36 cellular contexts compared by ENCODE assay signal in genomic region chr3:51897391-51897790, GRCh38. TPM values are rescaled to one million over a fixed set of nuclear protein-coding genes. Genes with fewer than 3 reads are reported as not detected.
"Had no signal": no experiment of that assay in that cellular context is flagged by ENCODE, and none has a peak within 500 bp of the region (broad histone marks: within the 10 kb centered on the region; RNA-seq: fewer than 3 reads in every experiment).

No MANE protein-coding gene starts in this region.

- H3K4me1 ChIP-seq: esophagus squamous epithelium, gastroesophageal sphincter, heart right ventricle had no signal

- H3K27ac Mint-ChIP-seq: activated CD4-positive, alpha-beta memory T cell treated with anti-CD3 and anti-CD28 coated beads for 36 hours; activated CD4-positive, alpha-beta T cell treated with anti-CD3 and anti-CD28 coated beads for 36 hours; activated CD4-positive, alpha-beta T cell treated with anti-CD3 and anti-CD28 coated beads, Interleukin-2, amount 10 ng/mL, durations not matched to agents 24 days and 14 days; activated CD8-positive, alpha-beta T cell treated with anti-CD3 and anti-CD28 coated beads, Interleukin-2, amount 10 ng/mL, durations not matched to agents 7 days and 5 days; activated naive CD8-positive, alpha-beta T cell; activated T-cell treated with anti-CD3 and anti-CD28 coated beads, Interleukin-2, amount 50 U/mL, for 24 hours; activated T-cell treated with anti-CD3 and anti-CD28 coated beads, Interleukin-2, amount 50 U/mL, for 72 hours; dendritic cell treated with granulocyte-macrophage colony-stimulating factor and Interleukin-4, amounts not matched to agents 40 ng/mL and 50 ng/mL, for 4 days had no signal

- H3K36me3 ChIP-seq: brain microvascular endothelial cell, esophagus squamous epithelium, gastroesophageal sphincter, heart right ventricle had no signal

- H3K27me3 ChIP-seq: brain microvascular endothelial cell had no signal

- FAIRE-seq: astrocyte, bronchial epithelial cell had no signal

- H3K36me3 Mint-ChIP-seq: activated CD4-positive, alpha-beta memory T cell treated with anti-CD3 and anti-CD28 coated beads for 36 hours; activated CD8-positive, alpha-beta memory T cell treated with anti-CD3 and anti-CD28 coated beads, Interleukin-2, amount 10 ng/mL, durations not matched to agents 7 days and 5 days; activated naive CD8-positive, alpha-beta T cell had no signal

- H3K4me1 Mint-ChIP-seq: activated CD4-positive, alpha-beta T cell treated with anti-CD3 and anti-CD28 coated beads, Interleukin-2, amount 10 ng/mL, durations not matched to agents 24 days and 14 days had no signal

- ATAC-seq: activated CD4-positive, alpha-beta T cell treated with anti-CD3 and anti-CD28 coated beads for 36 hours; activated CD8-positive, alpha-beta memory T cell treated with anti-CD3 and anti-CD28 coated beads, Interleukin-2, amount 10 ng/mL, durations not matched to agents 7 days and 5 days; activated CD8-positive, alpha-beta T cell treated with anti-CD3 and anti-CD28 coated beads, Interleukin-2, amount 10 ng/mL, durations not matched to agents 7 days and 5 days; activated T-cell treated with anti-CD3 and anti-CD28 coated beads, Interleukin-2, amount 50 U/mL, for 72 hours; gastroesophageal sphincter; heart right ventricle had no signal

- DNase-seq: activated CD4-positive, alpha-beta memory T cell treated with anti-CD3 and anti-CD28 coated beads for 36 hours; activated CD4-positive, alpha-beta T cell treated with anti-CD3 and anti-CD28 coated beads for 36 hours; activated CD4-positive, alpha-beta T cell treated with anti-CD3 and anti-CD28 coated beads, Interleukin-2, amount 10 ng/mL, durations not matched to agents 24 days and 14 days; activated CD4-positive, CD25-positive, alpha-beta regulatory T cell; activated CD4-positive, CD25-positive, alpha-beta regulatory T cell treated with anti-CD3 and anti-CD28 coated beads, Interleukin-2, amount 50 U/mL, for 72 hours; activated CD8-positive, alpha-beta memory T cell treated with anti-CD3 and anti-CD28 coated beads, Interleukin-2, amount 50 U/mL, for 4 hours; activated CD8-positive, alpha-beta T cell treated with anti-CD3 and anti-CD28 coated beads, Interleukin-2, amount 10 ng/mL, durations not matched to agents 7 days and 5 days; activated effector memory CD4-positive, alpha-beta T cell treated with Interleukin-2 at 50 U/mL for 16 hours; activated gamma-delta T cell treated with Interleukin-2 at 50 U/mL for 16 hours; activated naive CD4-positive, alpha-beta T cell treated with anti-CD3 and anti-CD28 coated beads, Interleukin-2, amount 50 U/mL, for 16 hours; activated naive CD4-positive, alpha-beta T cell treated with Interleukin-2 at 50 U/mL for 16 hours; activated T-cell treated with anti-CD3 and anti-CD28 coated beads, Interleukin-2, amount 50 U/mL, for 24 hours; activated T-cell treated with anti-CD3 and anti-CD28 coated beads, Interleukin-2, amount 50 U/mL, for 72 hours; amniotic stem cell; anterior cingulate cortex; brain microvascular endothelial cell; effector CD4-positive, alpha-beta T cell; erythroblast; esophagus squamous epithelium; foreskin melanocyte; heart right ventricle; T-helper 2 cell had no signal

- H3K9me3 Mint-ChIP-seq: activated CD4-positive, alpha-beta memory T cell treated with anti-CD3 and anti-CD28 coated beads for 36 hours; activated CD4-positive, alpha-beta T cell treated with anti-CD3 and anti-CD28 coated beads, Interleukin-2, amount 10 ng/mL, durations not matched to agents 24 days and 14 days; activated T-cell treated with anti-CD3 and anti-CD28 coated beads, Interleukin-2, amount 50 U/mL, for 24 hours; activated T-cell treated with anti-CD3 and anti-CD28 coated beads, Interleukin-2, amount 50 U/mL, for 72 hours; dendritic cell treated with granulocyte-macrophage colony-stimulating factor and Interleukin-4, amounts not matched to agents 40 ng/mL and 50 ng/mL, for 4 days had no signal

- H3K4me3 Mint-ChIP-seq: activated CD4-positive, alpha-beta memory T cell treated with anti-CD3 and anti-CD28 coated beads for 36 hours; activated CD4-positive, alpha-beta T cell treated with anti-CD3 and anti-CD28 coated beads for 36 hours; activated CD4-positive, alpha-beta T cell treated with anti-CD3 and anti-CD28 coated beads, Interleukin-2, amount 10 ng/mL, durations not matched to agents 24 days and 14 days; activated CD8-positive, alpha-beta memory T cell treated with anti-CD3 and anti-CD28 coated beads, Interleukin-2, amount 10 ng/mL, durations not matched to agents 7 days and 5 days; activated CD8-positive, alpha-beta T cell treated with anti-CD3 and anti-CD28 coated beads, Interleukin-2, amount 10 ng/mL, durations not matched to agents 7 days and 5 days; activated naive CD8-positive, alpha-beta T cell; activated T-cell treated with anti-CD3 and anti-CD28 coated beads, Interleukin-2, amount 50 U/mL, for 24 hours; activated T-cell treated with anti-CD3 and anti-CD28 coated beads, Interleukin-2, amount 50 U/mL, for 72 hours; dendritic cell treated with granulocyte-macrophage colony-stimulating factor and Interleukin-4, amounts not matched to agents 40 ng/mL and 50 ng/mL, for 4 days had no signal

- H3K9me3 ChIP-seq: esophagus squamous epithelium, gastroesophageal sphincter, heart right ventricle had no signal

- H3K4me3 ChIP-seq: coronary artery, esophagus squamous epithelium, gastroesophageal sphincter, heart right ventricle had no signal

- H3K27ac ChIP-seq: brain microvascular endothelial cell, coronary artery, esophagus squamous epithelium, gastroesophageal sphincter, heart right ventricle had no signal

RNA-seq across cellular contexts. Expression of gene IQCF1, which starts 5.8 kb away (rescaled TPM):
- total RNA-seq: activated CD4-positive, alpha-beta memory T cell treated with anti-CD3 and anti-CD28 coated beads for 36 hours; activated CD4-positive, alpha-beta T cell treated with anti-CD3 and anti-CD28 coated beads for 36 hours; activated CD4-positive, alpha-beta T cell treated with anti-CD3 and anti-CD28 coated beads, Interleukin-2, amount 10 ng/mL, durations not matched to agents 24 days and 14 days; activated CD8-positive, alpha-beta memory T cell treated with anti-CD3 and anti-CD28 coated beads for 36 hours; activated CD8-positive, alpha-beta memory T cell treated with anti-CD3 and anti-CD28 coated beads, Interleukin-2, amount 10 ng/mL, durations not matched to agents 7 days and 5 days; activated CD8-positive, alpha-beta T cell treated with anti-CD3 and anti-CD28 coated beads, Interleukin-2, amount 10 ng/mL, durations not matched to agents 7 days and 5 days; activated T-cell treated with anti-CD3 and anti-CD28 coated beads, Interleukin-2, amount 50 U/mL, for 72 hours; astrocyte; bronchial epithelial cell; cardiac septum; esophagus squamous epithelium; fibroblast of lung; fibroblast of villous mesenchyme; gastroesophageal sphincter; glomerular endothelial cell; heart right ventricle; T-helper 1 cell treated with Interleukin-12 subunit alpha and Interleukin-12 subunit beta and Interleukin-4 antibody, amounts not matched to agents 30 ng/mL and 1 ng/mL, for 36 hours had no signal
- polyA plus RNA-seq: adipose tissue, fibroblast of lung, heart right ventricle had no signal

RNA-seq across cellular contexts. Expression of gene IQCF5, which starts 22.0 kb away (rescaled TPM):
- total RNA-seq: activated CD4-positive, alpha-beta memory T cell treated with anti-CD3 and anti-CD28 coated beads for 36 hours; activated CD4-positive, alpha-beta T cell treated with anti-CD3 and anti-CD28 coated beads for 36 hours; activated CD4-positive, alpha-beta T cell treated with anti-CD3 and anti-CD28 coated beads, Interleukin-2, amount 10 ng/mL, durations not matched to agents 24 days and 14 days; activated CD8-positive, alpha-beta memory T cell treated with anti-CD3 and anti-CD28 coated beads for 36 hours; activated CD8-positive, alpha-beta memory T cell treated with anti-CD3 and anti-CD28 coated beads, Interleukin-2, amount 10 ng/mL, durations not matched to agents 7 days and 5 days; activated CD8-positive, alpha-beta T cell treated with anti-CD3 and anti-CD28 coated beads, Interleukin-2, amount 10 ng/mL, durations not matched to agents 7 days and 5 days; activated T-cell treated with anti-CD3 and anti-CD28 coated beads, Interleukin-2, amount 50 U/mL, for 72 hours; astrocyte; cardiac septum; esophagus squamous epithelium; fibroblast of lung; fibroblast of villous mesenchyme; gastroesophageal sphincter; glomerular endothelial cell; heart right ventricle; T-helper 1 cell treated with Interleukin-12 subunit alpha and Interleukin-12 subunit beta and Interleukin-4 antibody, amounts not matched to agents 30 ng/mL and 1 ng/mL, for 36 hours had no signal
- polyA plus RNA-seq: adipose tissue, fibroblast of lung, heart right ventricle had no signal

RNA-seq across cellular contexts. Expression of gene IQCF2, which starts 36.0 kb away (rescaled TPM):
- total RNA-seq: activated CD4-positive, alpha-beta memory T cell treated with anti-CD3 and anti-CD28 coated beads for 36 hours; activated CD4-positive, alpha-beta T cell treated with anti-CD3 and anti-CD28 coated beads for 36 hours; activated CD4-positive, alpha-beta T cell treated with anti-CD3 and anti-CD28 coated beads, Interleukin-2, amount 10 ng/mL, durations not matched to agents 24 days and 14 days; activated CD8-positive, alpha-beta memory T cell treated with anti-CD3 and anti-CD28 coated beads for 36 hours; activated CD8-positive, alpha-beta memory T cell treated with anti-CD3 and anti-CD28 coated beads, Interleukin-2, amount 10 ng/mL, durations not matched to agents 7 days and 5 days; activated CD8-positive, alpha-beta T cell treated with anti-CD3 and anti-CD28 coated beads, Interleukin-2, amount 10 ng/mL, durations not matched to agents 7 days and 5 days; activated T-cell treated with anti-CD3 and anti-CD28 coated beads, Interleukin-2, amount 50 U/mL, for 72 hours; astrocyte; bronchial epithelial cell; cardiac septum; esophagus squamous epithelium; fibroblast of lung; fibroblast of villous mesenchyme; gastroesophageal sphincter; glomerular endothelial cell; heart right ventricle; T-helper 1 cell treated with Interleukin-12 subunit alpha and Interleukin-12 subunit beta and Interleukin-4 antibody, amounts not matched to agents 30 ng/mL and 1 ng/mL, for 36 hours had no signal
- polyA plus RNA-seq: adipose tissue, fibroblast of lung, heart right ventricle had no signal
